Comparison of ENCODE assay signal across 1 cellular context in the genomic region with DNA sequence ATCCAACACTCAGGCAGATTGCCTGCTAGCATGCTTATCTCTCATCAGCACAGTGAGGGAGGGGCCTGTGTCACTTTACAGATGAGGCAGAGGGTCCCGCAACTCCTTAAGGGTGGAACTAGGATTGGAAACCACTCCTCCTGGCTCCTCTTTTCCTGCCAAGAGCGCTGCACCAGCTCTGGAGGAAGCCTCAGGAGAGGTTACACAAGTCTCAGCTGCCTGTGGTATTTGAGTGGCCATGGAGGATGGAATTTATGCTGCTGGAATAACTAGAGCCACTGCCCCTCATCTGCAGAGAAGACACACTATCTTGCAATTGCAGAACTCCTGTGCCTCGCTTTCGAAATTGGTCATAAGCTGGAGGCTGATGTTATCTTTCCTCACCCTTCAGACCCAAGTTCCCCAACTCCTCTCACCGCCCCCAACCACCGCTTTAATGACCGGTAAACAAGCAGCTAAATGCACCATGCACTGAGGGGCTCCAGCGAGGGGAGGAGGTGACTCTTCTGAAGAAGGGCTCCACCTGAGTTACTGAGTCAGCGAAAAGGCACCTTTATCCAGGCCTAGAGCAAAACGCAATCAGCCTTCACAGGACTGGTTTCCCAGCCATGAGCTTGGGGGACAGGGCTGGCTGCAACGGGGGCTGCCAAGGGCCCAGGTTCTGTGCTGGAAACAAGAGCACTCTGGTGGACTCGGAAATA.
TF ChIP-seq lines count a peak whose summit lies in the region.

No MANE protein-coding gene starts in this region.

TF ChIP-seq in HepG2, 621 proteins besides CTCF, POLR2A, EP300 and RAD21 (continued from another document):
- TF ChIP-seq MAFK (conservative IDR thresholded peaks at IDR 0.05 in 1 of 2, IDR thresholded peaks at IDR 0.05 in 1 of 2; ENCODE audit: low read length in 2 of 2) (peak; percentile 90 to 93), MAFG (CRISPR knock-in tag; IDR thresholded peaks at IDR 0.05) (0 out of 2 replicates have a peak, but pooled peaks have one; percentile 30)
